Comparison of ENCODE assay signal across 19 cellular contexts in the genomic region with DNA sequence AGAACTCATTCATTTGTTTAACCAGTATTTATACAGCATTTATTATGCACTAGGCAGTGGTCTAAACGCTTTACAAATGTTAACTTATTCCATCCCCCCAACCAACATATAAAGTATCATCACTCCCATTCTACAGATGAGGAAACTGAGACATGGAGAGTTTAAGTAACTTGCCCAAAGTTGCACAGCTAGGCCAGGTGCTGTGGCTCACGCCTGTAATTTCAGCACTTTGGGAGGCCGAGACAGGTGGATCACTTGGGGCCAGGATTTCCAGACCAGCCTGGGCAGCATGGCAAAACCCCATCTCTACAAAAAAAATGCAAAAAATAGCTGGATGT. TPM values are rescaled to one million over a fixed set of nuclear protein-coding genes. Genes with fewer than 3 reads are reported as not detected.
DNase-seq lines count a peak whose midpoint lies in the region; ATAC-seq and TF ChIP-seq lines count a peak whose summit lies in the region.
"Had no signal": no experiment of that assay in that cellular context is flagged by ENCODE, and none has a peak within 500 bp of the region (broad histone marks: within the 10 kb centered on the region; RNA-seq: fewer than 3 reads in every experiment).

No MANE protein-coding gene starts in this region.

- H4K20me1 ChIP-seq in BLaER1 (no peaks in the 10 kb centered on the region), HCT116 (ENCODE audit: insufficient read depth) (no peaks in the 10 kb centered on the region), hepatocyte (ENCODE audit: insufficient read depth, poor library complexity, severe bottlenecking) (no peaks in the 10 kb centered on the region)

- no peak overlapping the region for H3K4me3 Mint-ChIP-seq in activated CD4-positive, alpha-beta T cell treated with anti-CD3 and anti-CD28 coated beads, Interleukin-2, amount 10 ng/mL, durations not matched to agents 7 days and 5 days
- H3K4me3 Mint-ChIP-seq: CD4-positive, CD25-positive, alpha-beta regulatory T cell; CD8-positive, alpha-beta T cell; GM23338; H9 had no signal

- H3K27me3 Mint-ChIP-seq in activated CD4-positive, alpha-beta T cell treated with anti-CD3 and anti-CD28 coated beads, Interleukin-2, amount 10 ng/mL, durations not matched to agents 7 days and 5 days: no peaks in the 10 kb centered on the region

- no peak for TF ChIP-seq CTCF in HCT116 (IDR thresholded peaks at IDR 0.05 in 2 of 3, conservative IDR thresholded peaks at IDR 0.05 in 1 of 3; ENCODE audit: borderline replicate concordance in 1 of 3, insufficient read depth in 1 of 3, low read depth in 2 of 3, low read length in 2 of 3)
- TF ChIP-seq CTCF in hepatocyte (IDR thresholded peaks at IDR 0.05; ENCODE audit: poor library complexity): no peak

- no peak for TF ChIP-seq RAD21 in HCT116 (IDR thresholded peaks at IDR 0.05; ENCODE audit: low read depth)

- H3K9me3 Mint-ChIP-seq in activated CD4-positive, alpha-beta T cell treated with anti-CD3 and anti-CD28 coated beads, Interleukin-2, amount 10 ng/mL, durations not matched to agents 7 days and 5 days: no peaks in the 10 kb centered on the region
- H3K9me3 Mint-ChIP-seq: CD4-positive, CD25-positive, alpha-beta regulatory T cell; CD8-positive, alpha-beta T cell; GM23338; H9 had no signal

- H3K9ac ChIP-seq in BLaER1 (no peak overlapping the region), HCT116 (ENCODE audit: low read length) (no peak overlapping the region)

- H3K4me1 ChIP-seq in BLaER1 (peaks cover 79% of the 10 kb centered on the region), HCT116 (ENCODE audit: control insufficient read depth in 1 of 2, insufficient read depth in 2 of 2, low read length in 2 of 2) (no peaks in the 10 kb centered on the region), hepatocyte (ENCODE audit: insufficient read depth) (peaks cover 61% of the 10 kb centered on the region)
- H3K4me1 ChIP-seq: A549, BE2C had no signal

- H2AFZ ChIP-seq in HCT116 (ENCODE audit: low read depth, low read length, poor library complexity, severe bottlenecking) (no peak overlapping the region), hepatocyte (no peak overlapping the region)
- H2AFZ ChIP-seq: GM23338 had no signal

- no peak overlapping the region for H3K4me3 ChIP-seq in BLaER1
- H3K4me3 ChIP-seq in HCT116 (replicated peaks in 1 of 2; ENCODE audit: low read depth in 1 of 2, low read length in 2 of 2): no peak overlapping the region
- H3K4me3 ChIP-seq in hepatocyte: no peak overlapping the region
- H3K4me3 ChIP-seq: A549, GM23338 had no signal

- POLR2A ChIA-PET in HCT116 (lab: Charles Lee): no interaction called here
- POLR2A ChIA-PET in activated CD4-positive, alpha-beta T cell treated with anti-CD3 and anti-CD28 coated beads, Interleukin-2, amount 10 ng/mL, durations not matched to agents 7 days and 5 days (lab: Charles Lee): no interaction called here

- H3K79me2 ChIP-seq in HCT116 (ENCODE audit: insufficient read depth, low read length): no peaks in the 10 kb centered on the region
- H3K79me2 ChIP-seq in hepatocyte: no peaks in the 10 kb centered on the region

- BruUV-seq in HCT116 (replicated peaks; lab: Mats Ljungman, UMichigan): no TSS peak

- H3K4me2 ChIP-seq in BLaER1 (peak overlapping the region; percentile 83), HCT116 (ENCODE audit: low read length) (no peak overlapping the region), hepatocyte (no peak overlapping the region)
- H3K4me2 ChIP-seq: A549, GM23338 had no signal

- peak overlapping the region; percentile 91; the same call in 1 of the 2 replicates for H3K27ac ChIP-seq in BLaER1
- H3K27ac ChIP-seq in HCT116 (ENCODE audit: low read depth, low read length): no peak overlapping the region
- H3K27ac ChIP-seq in hepatocyte: peak overlapping the region; percentile 57
- H3K27ac ChIP-seq: A549, C4-2B had no signal

- WGBS in hepatocyte (ENCODE audit: low lambda C conversion rate, missing lambda C conversion rate): 87% methylated on average over 3 of the region's 3 CpGs

- no peak for ATAC-seq in HCT116
- ATAC-seq in GM18861 (IDR thresholded peaks at IDR 0.05; ENCODE audit: unreplicated experiment): no peak
- ATAC-seq: A549; CD8-positive, alpha-beta T cell; GM23338 had no signal

- H3K36me3 Mint-ChIP-seq in activated CD4-positive, alpha-beta T cell treated with anti-CD3 and anti-CD28 coated beads, Interleukin-2, amount 10 ng/mL, durations not matched to agents 7 days and 5 days (ENCODE audit: low read depth): no peaks in the 10 kb centered on the region
- H3K36me3 Mint-ChIP-seq: CD4-positive, CD25-positive, alpha-beta regulatory T cell; CD8-positive, alpha-beta T cell had no signal

- H3K36me3 ChIP-seq in BLaER1 (no peaks in the 10 kb centered on the region), HCT116 (ENCODE audit: control insufficient read depth in 1 of 2, insufficient read depth in 2 of 2, low read length in 2 of 2) (no peaks in the 10 kb centered on the region), hepatocyte (replicated peaks; ENCODE audit: insufficient read depth, low read depth) (no peaks in the 10 kb centered on the region)
- H3K36me3 ChIP-seq: BE2C had no signal

- H3K9me2 ChIP-seq in HCT116 (ENCODE audit: insufficient read depth) (no peaks in the 10 kb centered on the region), hepatocyte (replicated peaks; ENCODE audit: insufficient read depth) (no peaks in the 10 kb centered on the region)

- intact Hi-C loops in HCT116 (cut with micrococcal nuclease): no loop called here

- CTCF ChIA-PET in HCT116 (lab: Charles Lee): no interaction called here
- CTCF ChIA-PET in activated CD4-positive, alpha-beta T cell treated with anti-CD3 and anti-CD28 coated beads, Interleukin-2, amount 10 ng/mL, durations not matched to agents 7 days and 5 days (lab: Charles Lee): interaction anchor here (0.8 to 1.3 kb wide), 3 partner anchors 10 to 143 kb away, joined by 3 to 4 read pairs (median 3); no protein-coding TSS in a partner anchor

- peaks cover 11% of the 10 kb centered on the region for H3K4me1 Mint-ChIP-seq in activated CD4-positive, alpha-beta T cell treated with anti-CD3 and anti-CD28 coated beads, Interleukin-2, amount 10 ng/mL, durations not matched to agents 7 days and 5 days

- no peak overlapping the region for H3K27ac Mint-ChIP-seq in activated CD4-positive, alpha-beta T cell treated with anti-CD3 and anti-CD28 coated beads, Interleukin-2, amount 10 ng/mL, durations not matched to agents 7 days and 5 days
- H3K27ac Mint-ChIP-seq: CD4-positive, CD25-positive, alpha-beta regulatory T cell; CD8-positive, alpha-beta T cell; GM23338; H9 had no signal

- no peak for TF ChIP-seq POLR2A in HCT116 (IDR thresholded peaks at IDR 0.05; ENCODE audit: borderline replicate concordance, extremely low read depth, insufficient read depth, insufficient read length)

- RAD21 ChIA-PET in HCT116 (lab: Charles Lee; ENCODE audit: low non-redundant PET in 1 of 2, low total read pairs in 2 of 2, uncharacterized antibody in 2 of 2, unreplicated experiment in 2 of 2): no interaction called here

- H3K27me3 ChIP-seq in BLaER1 (no peaks in the 10 kb centered on the region), HCT116 (ENCODE audit: insufficient read depth, low read length) (no peaks in the 10 kb centered on the region), hepatocyte (no peaks in the 10 kb centered on the region)
- H3K27me3 ChIP-seq: BE2C had no signal

- H3K9me3 ChIP-seq in BLaER1 (no peaks in the 10 kb centered on the region), HCT116 (ENCODE audit: control insufficient read depth in 1 of 2, insufficient read depth in 1 of 2, low read depth in 1 of 2, low read length in 2 of 2) (no peaks in the 10 kb centered on the region), hepatocyte (ENCODE audit: low read depth) (no peaks in the 10 kb centered on the region)
- H3K9me3 ChIP-seq: A549, BE2C, Caco-2 had no signal

- DNase-seq in HCT116 (ENCODE audit: low read depth, low spot score) (no peak), hepatocyte (ENCODE audit: low spot score) (no peak), medulla oblongata (ENCODE audit: extremely low spot score) (no peak)
- no peak for DNase-seq in activated CD4-positive, alpha-beta T cell treated with anti-CD3 and anti-CD28 coated beads, Interleukin-2, amount 10 ng/mL, durations not matched to agents 7 days and 5 days
- DNase-seq: 8988T; ACHN; AML-193; BE2C; Caco-2; CD4-positive, CD25-positive, alpha-beta regulatory T cell; CD8-positive, alpha-beta T cell; DMS153; DND-41; H9 had no signal

TF ChIP-seq in HCT116, 20 proteins besides CTCF, POLR2A, EP300 and RAD21:
- TF ChIP-seq, protein P1, sequence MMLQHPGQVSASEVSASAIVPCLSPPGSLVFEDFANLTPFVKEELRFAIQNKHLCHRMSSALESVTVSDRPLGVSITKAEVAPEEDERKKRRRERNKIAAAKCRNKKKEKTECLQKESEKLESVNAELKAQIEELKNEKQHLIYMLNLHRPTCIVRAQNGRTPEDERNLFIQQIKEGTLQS (IDR thresholded peaks at IDR 0.05): 0 out of 2 replicates have a peak, but pooled peaks have one; percentile 9
- TF ChIP-seq, protein P2, sequence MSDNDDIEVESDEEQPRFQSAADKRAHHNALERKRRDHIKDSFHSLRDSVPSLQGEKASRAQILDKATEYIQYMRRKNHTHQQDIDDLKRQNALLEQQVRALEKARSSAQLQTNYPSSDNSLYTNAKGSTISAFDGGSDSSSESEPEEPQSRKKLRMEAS (IDR thresholded peaks at IDR 0.05): no peak
TF ChIP-seq in HCT116: peak in this region for 1.

RNA-seq across cellular contexts. Expression of a gene that starts 37.9 kb away (rescaled TPM):
- total RNA-seq in HCT116 (2021; ENCODE audit: unreplicated experiment) (304 TPM), hepatocyte (101 and 111 TPM in 2 replicates)
- 177 and 302 TPM in 2 replicates for polyA plus RNA-seq in HCT116 (2012)
- polyA plus RNA-seq in hepatocyte: 345 and 404 TPM in 2 replicates
- total RNA-seq in activated CD4-positive, alpha-beta T cell treated with anti-CD3 and anti-CD28 coated beads, Interleukin-2, amount 10 ng/mL, durations not matched to agents 7 days and 5 days: 10 to 100 TPM; 81.7 to 82.2 TPM
